Comparison of ENCODE assay signal across 2 cellular contexts in genomic region chr3:107892960-107893359, GRCh38.
TF ChIP-seq lines count a peak whose summit lies in the region.

No MANE protein-coding gene starts in this region.

TF ChIP-seq in SK-N-SH, 30 proteins besides CTCF, POLR2A, EP300 and RAD21 (continued from another document):
- no peak for TF ChIP-seq MAX (IDR thresholded peaks at IDR 0.05; ENCODE audit: low read depth)
- TF ChIP-seq, protein P1, sequence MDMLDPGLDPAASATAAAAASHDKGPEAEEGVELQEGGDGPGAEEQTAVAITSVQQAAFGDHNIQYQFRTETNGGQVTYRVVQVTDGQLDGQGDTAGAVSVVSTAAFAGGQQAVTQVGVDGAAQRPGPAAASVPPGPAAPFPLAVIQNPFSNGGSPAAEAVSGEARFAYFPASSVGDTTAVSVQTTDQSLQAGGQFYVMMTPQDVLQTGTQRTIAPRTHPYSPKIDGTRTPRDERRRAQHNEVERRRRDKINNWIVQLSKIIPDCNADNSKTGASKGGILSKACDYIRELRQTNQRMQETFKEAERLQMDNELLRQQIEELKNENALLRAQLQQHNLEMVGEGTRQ (IDR thresholded peaks at IDR 0.05; ENCODE audit: borderline replicate concordance, low read depth, low read length) = no peak
- TF ChIP-seq POLR2AphosphoS5 (IDR thresholded peaks at IDR 0.05; ENCODE audit: low read depth, low read length) = no peak
- TF ChIP-seq, protein P2, sequence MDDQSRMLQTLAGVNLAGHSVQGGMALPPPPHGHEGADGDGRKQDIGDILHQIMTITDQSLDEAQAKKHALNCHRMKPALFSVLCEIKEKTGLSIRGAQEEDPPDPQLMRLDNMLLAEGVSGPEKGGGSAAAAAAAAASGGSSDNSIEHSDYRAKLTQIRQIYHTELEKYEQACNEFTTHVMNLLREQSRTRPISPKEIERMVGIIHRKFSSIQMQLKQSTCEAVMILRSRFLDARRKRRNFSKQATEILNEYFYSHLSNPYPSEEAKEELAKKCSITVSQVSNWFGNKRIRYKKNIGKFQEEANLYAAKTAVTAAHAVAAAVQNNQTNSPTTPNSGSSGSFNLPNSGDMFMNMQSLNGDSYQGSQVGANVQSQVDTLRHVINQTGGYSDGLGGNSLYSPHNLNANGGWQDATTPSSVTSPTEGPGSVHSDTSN (IDR thresholded peaks at IDR 0.05) = no peak
- TF ChIP-seq GATA2 (CRISPR knock-in tag; IDR thresholded peaks at IDR 0.05) = no peak
- no peak for TF ChIP-seq MXI1 (IDR thresholded peaks at IDR 0.05; ENCODE audit: low read depth, low read length)
- TF ChIP-seq TAF1 (IDR thresholded peaks at IDR 0.05; ENCODE audit: borderline replicate concordance, low read depth, low read length) = no peak
- TF ChIP-seq USF1 (IDR thresholded peaks at IDR 0.05; ENCODE audit: borderline replicate concordance, low read depth) = no peak
- no peak for TF ChIP-seq MEF2A (IDR thresholded peaks at IDR 0.05; ENCODE audit: borderline replicate concordance, low read depth)
- TF ChIP-seq FOSL2 (IDR thresholded peaks at IDR 0.05; ENCODE audit: borderline replicate concordance, low read depth) = no peak

TF ChIP-seq in IMR-90, 13 proteins besides CTCF, POLR2A, EP300 and RAD21:
- TF ChIP-seq ELK1 (IDR thresholded peaks at IDR 0.05; ENCODE audit: borderline replicate concordance, low read depth, low read length) = no peak
- TF ChIP-seq, protein P1 (IDR thresholded peaks at IDR 0.05; ENCODE audit: low read depth, low read length) = no peak
- TF ChIP-seq RFX5 (IDR thresholded peaks at IDR 0.05; ENCODE audit: low read depth, low read length) = no peak
- TF ChIP-seq CHD1 (IDR thresholded peaks at IDR 0.05; ENCODE audit: low read depth, low read length) = no peak
- no peak for TF ChIP-seq FOS (IDR thresholded peaks at IDR 0.05; ENCODE audit: low read depth, low read length)
- TF ChIP-seq MAZ (IDR thresholded peaks at IDR 0.05; ENCODE audit: borderline replicate concordance, low read depth, low read length) = no peak
